In the genomic region with DNA sequence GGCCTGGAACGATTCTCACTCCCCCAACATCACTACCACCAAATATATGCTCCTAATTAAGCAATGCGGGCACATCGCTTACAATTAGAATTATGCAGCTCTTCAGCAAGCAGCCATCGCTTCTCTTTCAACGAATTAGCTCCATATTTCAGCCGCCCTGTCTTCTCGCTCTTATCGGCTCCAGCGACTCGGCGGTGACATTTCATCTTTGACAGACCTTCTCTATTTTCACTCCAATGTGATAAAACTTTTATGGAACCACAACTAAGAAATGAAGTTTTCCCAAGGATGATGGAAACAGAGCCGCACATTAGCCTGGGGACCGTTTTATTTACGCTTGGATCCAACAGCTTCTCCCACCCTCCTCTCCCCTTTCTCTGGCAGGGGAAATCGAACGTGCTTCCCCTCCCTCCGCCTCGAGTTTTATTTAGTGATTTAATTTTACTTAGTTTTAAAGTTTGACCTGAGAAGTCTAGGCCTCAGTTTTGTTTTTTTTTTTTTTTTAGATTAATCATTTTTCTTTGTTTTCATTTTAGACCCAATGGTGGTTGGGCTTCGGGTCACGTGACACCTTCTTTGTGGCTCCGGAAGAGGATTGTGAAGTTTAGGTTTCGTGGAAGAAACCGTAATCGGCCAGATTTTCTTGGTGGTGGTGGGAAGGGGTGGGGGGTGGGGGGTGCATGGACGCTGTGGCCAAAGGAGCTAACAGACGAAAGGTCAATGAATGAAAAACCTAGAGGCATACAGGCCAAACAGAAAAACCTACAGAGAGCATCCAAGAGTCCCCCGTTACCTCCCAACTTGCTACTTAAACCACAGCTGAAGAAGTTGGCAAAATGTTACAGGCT, we compare ENCODE assay signal across 8 cellular contexts. TPM values are rescaled to one million over a fixed set of nuclear protein-coding genes. Genes with fewer than 3 reads are reported as not detected.
DNase-seq lines count a peak whose midpoint lies in the region; ATAC-seq lines count a peak whose summit lies in the region.

No MANE protein-coding gene starts in this region.

- ATAC-seq in HG03280 (IDR thresholded peaks at IDR 0.05; ENCODE audit: unreplicated experiment) = no peak
- ATAC-seq in esophagus mucosa = no peak
- no peak for ATAC-seq in GM18861 (IDR thresholded peaks at IDR 0.05; ENCODE audit: unreplicated experiment)

- H3K4me1 ChIP-seq in thymus (ENCODE audit: control insufficient read depth, insufficient read depth, low read length) = peaks cover 9% of the 10 kb centered on the region

- H3K27ac ChIP-seq in thymus (ENCODE audit: low read depth) = peak overlapping the region; percentile 31

- no peaks in the 10 kb centered on the region for H3K9me3 Mint-ChIP-seq in activated naive CD4-positive, alpha-beta T cell treated with anti-CD3 and anti-CD28 coated beads, Interleukin-2, amount 50 U/mL, for 24 hours

- H3K36me3 ChIP-seq in thymus (ENCODE audit: control insufficient read depth, insufficient read depth) = no peaks in the 10 kb centered on the region

- H3K4me3 ChIP-seq in thymus (ENCODE audit: low read length) = peak overlapping the region; percentile 31

- DNase-seq in activated T-cell treated with anti-CD3 and anti-CD28 coated beads for 24 hours (ENCODE audit: low read depth) = peak; percentile 20
- no peak for DNase-seq in activated T-cell treated with anti-CD3 and anti-CD28 coated beads for 4 hours
- peak; percentile 84 for DNase-seq in left kidney (ENCODE audit: low read depth, low spot score)

- H3K4me3 Mint-ChIP-seq in activated naive CD4-positive, alpha-beta T cell treated with anti-CD3 and anti-CD28 coated beads, Interleukin-2, amount 50 U/mL, for 24 hours = peak overlapping the region; percentile 79

- peak overlapping the region; percentile 93 for H3K27ac Mint-ChIP-seq in activated naive CD4-positive, alpha-beta T cell treated with anti-CD3 and anti-CD28 coated beads, Interleukin-2, amount 50 U/mL, for 24 hours

- H3K27me3 ChIP-seq in thymus (ENCODE audit: control insufficient read depth, insufficient read depth) = peaks cover 18% of the 10 kb centered on the region

- 39% methylated on average over 27 of the region's 27 CpGs for WGBS in thymus

- no peaks in the 10 kb centered on the region for H3K27me3 Mint-ChIP-seq in activated naive CD4-positive, alpha-beta T cell treated with anti-CD3 and anti-CD28 coated beads, Interleukin-2, amount 50 U/mL, for 24 hours

- no peaks in the 10 kb centered on the region for H3K36me3 Mint-ChIP-seq in activated naive CD4-positive, alpha-beta T cell treated with anti-CD3 and anti-CD28 coated beads, Interleukin-2, amount 50 U/mL, for 24 hours

- no peaks in the 10 kb centered on the region for H3K9me3 ChIP-seq in thymus (ENCODE audit: control insufficient read depth)

- peaks cover 44% of the 10 kb centered on the region for H3K4me1 Mint-ChIP-seq in activated naive CD4-positive, alpha-beta T cell treated with anti-CD3 and anti-CD28 coated beads, Interleukin-2, amount 50 U/mL, for 24 hours

RNA-seq across cellular contexts. Expression of gene HOXB2, which starts 3.2 kb away (rescaled TPM):
- 11.1 TPM for polyA plus RNA-seq in thymus
- 14.1 TPM for total RNA-seq in esophagus mucosa

RNA-seq across cellular contexts. Expression of gene HOXB1, which starts 17.3 kb away (rescaled TPM):
- 0.11 TPM for polyA plus RNA-seq in thymus
- total RNA-seq in esophagus mucosa = 0.24 TPM

RNA-seq across cellular contexts. Expression of gene HOXB4, which starts 30.1 kb away (rescaled TPM):
- polyA plus RNA-seq in thymus = 1.5 TPM
- 2.4 TPM for total RNA-seq in esophagus mucosa

RNA-seq across cellular contexts. Expression of gene HOXB3, which starts 42.0 kb away (rescaled TPM):
- polyA plus RNA-seq in thymus = 3.3 TPM
- total RNA-seq in esophagus mucosa = 6.0 TPM

RNA-seq across cellular contexts. Expression of gene HOXB5, which starts 45.5 kb away (rescaled TPM):
- 0.16 TPM for polyA plus RNA-seq in thymus
- total RNA-seq in esophagus mucosa = 0.16 TPM
